ENCODE assay signal across 30 cellular contexts in genomic region chr1:220976390-220976789, GRCh38.
"Had no signal": no experiment of that assay in that cellular context is flagged by ENCODE, and none has a peak within 500 bp of the region (broad histone marks: within the 10 kb centered on the region; RNA-seq: fewer than 3 reads in every experiment).

No MANE protein-coding gene starts in this region.

- H3K27me3 Mint-ChIP-seq: naive thymus-derived CD8-positive, alpha-beta T cell; stimulated activated naive B cell treated with anti-CD40 and anti-IgM and Interleukin-4, amounts not matched to agents 10 μg/mL and 1 μg/mL and 100 μg/mL, for 72 hours had no signal

- H3K27me3 ChIP-seq: left lung, pancreas, stomach, testis, thyroid gland, uterus had no signal

- H3K27ac ChIP-seq: left lung, lower lobe of right lung, pancreas, prostate gland, skin epidermis, stomach, testis, thyroid gland, uterus had no signal

- H3K9me3 ChIP-seq: lower lobe of right lung, pancreas, prostate gland, testis, thyroid gland, uterus had no signal

- ATAC-seq: left colon; left lung; lower lobe of right lung; naive thymus-derived CD8-positive, alpha-beta T cell; pancreas; right cardiac atrium; sciatic nerve; stimulated activated naive B cell treated with anti-CD40 and anti-IgM and Interleukin-4, amounts not matched to agents 10 μg/mL and 1 μg/mL and 100 μg/mL, for 72 hours; stimulated activated naive CD8-positive, alpha-beta T cell treated with anti-CD3 and anti-CD28 coated beads, Interleukin-15, Interleukin-2, amounts not matched to agents 100 U/mL and 50 U/mL, for 24 hours had no signal

- H3K27ac Mint-ChIP-seq: immature natural killer cell; naive thymus-derived CD8-positive, alpha-beta T cell; nephron; stimulated activated naive B cell treated with anti-CD40 and anti-IgM and Interleukin-4, amounts not matched to agents 10 μg/mL and 1 μg/mL and 100 μg/mL, for 72 hours had no signal

- H3K9me3 Mint-ChIP-seq: neural crest cell had no signal

- H3K4me1 ChIP-seq: left lung, lower lobe of right lung, pancreas, prostate gland, stomach, testis, thyroid gland, uterus had no signal

- H3K36me3 ChIP-seq: left lung, lower lobe of right lung, pancreas, prostate gland, stomach, thyroid gland, uterus had no signal

- DNase-seq: hypothalamus; immature natural killer cell; kidney; left colon; left lung; lower lobe of right lung; mammary epithelial cell; mesenchymal stem cell; naive thymus-derived CD8-positive, alpha-beta T cell; nucleus accumbens; pancreas; posterior cingulate gyrus; retina; right cardiac atrium; stimulated activated CD4-positive, alpha-beta T cell treated with anti-CD3 and anti-CD28 coated beads, Interleukin-12 subunit alpha, Interleukin-12 subunit beta, amount 100 ng/mL, for 4 hours; stimulated activated CD4-positive, alpha-beta T cell treated with anti-CD3 and anti-CD28 coated beads, Interleukin-15, amount 100 ng/mL, for 24 hours; stimulated activated CD4-positive, alpha-beta T cell treated with anti-CD3 and anti-CD28 coated beads, Interleukin-2, amount 100 ng/mL, for 24 hours; stimulated activated CD4-positive, alpha-beta T cell treated with anti-CD3 and anti-CD28 coated beads, Interleukin-4, amount 100 ng/mL, for 1 hour; stimulated activated naive B cell treated with anti-CD40 and anti-IgM and Interleukin-4, amounts not matched to agents 10 μg/mL and 1 μg/mL and 100 μg/mL, for 72 hours; stimulated activated naive CD8-positive, alpha-beta T cell treated with anti-CD3 and anti-CD28 coated beads, Interleukin-15, Interleukin-2, amounts not matched to agents 100 U/mL and 50 U/mL, for 24 hours; stomach; testis; thyroid gland; trophoblast cell; uterus had no signal

- H3K36me3 Mint-ChIP-seq: immature natural killer cell; naive thymus-derived CD8-positive, alpha-beta T cell; stimulated activated naive B cell treated with anti-CD40 and anti-IgM and Interleukin-4, amounts not matched to agents 10 μg/mL and 1 μg/mL and 100 μg/mL, for 72 hours had no signal

- H3K4me3 Mint-ChIP-seq: immature natural killer cell; naive thymus-derived CD8-positive, alpha-beta T cell; nephron; neural crest cell; stimulated activated naive B cell treated with anti-CD40 and anti-IgM and Interleukin-4, amounts not matched to agents 10 μg/mL and 1 μg/mL and 100 μg/mL, for 72 hours had no signal

- H3K4me3 ChIP-seq: left lung, lower lobe of right lung, pancreas, prostate gland, skin epidermis, stomach, testis, thyroid gland, uterus had no signal

- H3K4me1 Mint-ChIP-seq: immature natural killer cell; naive thymus-derived CD8-positive, alpha-beta T cell; nephron; neural crest cell had no signal
